1 cellular context compared by ENCODE assay signal in the genomic region with DNA sequence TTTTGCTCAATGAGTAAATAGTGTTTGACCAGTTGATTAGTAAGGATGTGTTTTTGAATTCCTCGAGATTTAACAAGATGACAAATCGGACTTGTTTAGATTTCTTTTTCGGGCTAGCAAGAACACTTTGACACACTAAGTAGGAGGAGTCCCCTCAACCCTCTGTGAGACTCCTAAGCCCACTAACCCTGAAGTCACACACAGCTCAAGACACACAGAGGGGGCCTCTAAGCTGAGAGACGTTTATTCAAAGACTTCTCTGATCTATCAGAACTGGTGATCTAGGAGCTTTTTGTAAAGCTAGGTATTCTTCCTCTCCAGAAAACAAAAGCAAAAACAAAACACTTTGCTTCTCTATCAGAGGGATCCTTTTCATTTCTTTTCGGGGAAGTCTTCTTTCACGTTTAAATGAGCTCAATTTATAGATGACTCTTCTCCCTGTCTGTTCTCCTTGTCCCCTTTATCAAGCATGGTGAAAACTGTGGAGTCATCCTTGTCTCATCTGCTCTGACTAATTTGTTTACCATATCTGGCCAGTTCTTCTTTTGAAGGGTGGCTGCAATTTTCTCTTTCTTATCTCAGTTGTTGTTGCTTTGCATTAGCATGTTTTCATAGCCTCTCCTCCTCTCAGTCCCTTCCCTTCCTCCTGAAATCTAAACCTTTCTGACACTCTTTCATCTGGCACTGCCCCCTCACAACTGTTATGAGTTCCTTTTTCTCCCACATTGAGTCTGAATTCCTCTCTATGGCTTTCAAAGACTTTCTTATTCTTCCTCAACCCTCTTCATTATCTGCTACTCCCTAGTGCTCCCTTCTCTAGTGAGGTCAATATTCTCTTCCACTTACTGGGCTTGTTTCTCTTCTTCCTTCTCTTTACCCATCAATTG.
TF ChIP-seq lines count a peak whose summit lies in the region.

No MANE protein-coding gene starts in this region.

TF ChIP-seq in K562, 482 proteins besides CTCF, POLR2A, EP300 and RAD21 (continued from another document and continues in another):
- TF ChIP-seq SMAD3 (CRISPR knock-in tag; conservative IDR thresholded peaks at IDR 0.05) = peak; percentile 48; the same call in 1 of the 2 replicates
- TF ChIP-seq SMARCE1 (IDR thresholded peaks at IDR 0.05) = peak; percentile 99
- peak; percentile 38; the same call in 1 of the 2 replicates for TF ChIP-seq RNF2 (IDR thresholded peaks at IDR 0.05)
- 0 out of 2 replicates have a peak, but pooled peaks have one; percentile 77 for TF ChIP-seq NFRKB (IDR thresholded peaks at IDR 0.05; ENCODE audit: low read depth)
- peak; percentile 55 for TF ChIP-seq FOS (IDR thresholded peaks at IDR 0.05; ENCODE audit: extremely low read depth, insufficient read length)
- no peak for TF ChIP-seq SIX5 (IDR thresholded peaks at IDR 0.05; ENCODE audit: borderline replicate concordance in 1 of 2, insufficient read depth in 1 of 2, low read depth in 1 of 2, low read length in 2 of 2)
- TF ChIP-seq ATF6 (CRISPR knock-in tag; IDR thresholded peaks at IDR 0.05) = no peak
- peak; percentile 96 for TF ChIP-seq MAFK (IDR thresholded peaks at IDR 0.05; ENCODE audit: low read length)
- peak; percentile 50 for TF ChIP-seq EGR1 (conservative IDR thresholded peaks at IDR 0.05)
- TF ChIP-seq RBFOX2 (IDR thresholded peaks at IDR 0.05; ENCODE audit: low read depth, low read length) = peak; percentile 42; the same call in 1 of the 2 replicates
- TF ChIP-seq GATAD2A (IDR thresholded peaks at IDR 0.05) = peak; percentile 84
- TF ChIP-seq DACH1 (IDR thresholded peaks at IDR 0.05; ENCODE audit: partially characterized antibody) = peak; percentile 83
- TF ChIP-seq HDAC3 (IDR thresholded peaks at IDR 0.05; ENCODE audit: borderline replicate concordance, partially characterized antibody) = peak; percentile 60
- peak; percentile 79 for TF ChIP-seq EP400 (IDR thresholded peaks at IDR 0.05)
- peak; percentile 15; the same call in 1 of the 2 replicates for TF ChIP-seq CREB3L1 (IDR thresholded peaks at IDR 0.05; ENCODE audit: borderline replicate concordance, low read depth)
- TF ChIP-seq, protein P1, sequence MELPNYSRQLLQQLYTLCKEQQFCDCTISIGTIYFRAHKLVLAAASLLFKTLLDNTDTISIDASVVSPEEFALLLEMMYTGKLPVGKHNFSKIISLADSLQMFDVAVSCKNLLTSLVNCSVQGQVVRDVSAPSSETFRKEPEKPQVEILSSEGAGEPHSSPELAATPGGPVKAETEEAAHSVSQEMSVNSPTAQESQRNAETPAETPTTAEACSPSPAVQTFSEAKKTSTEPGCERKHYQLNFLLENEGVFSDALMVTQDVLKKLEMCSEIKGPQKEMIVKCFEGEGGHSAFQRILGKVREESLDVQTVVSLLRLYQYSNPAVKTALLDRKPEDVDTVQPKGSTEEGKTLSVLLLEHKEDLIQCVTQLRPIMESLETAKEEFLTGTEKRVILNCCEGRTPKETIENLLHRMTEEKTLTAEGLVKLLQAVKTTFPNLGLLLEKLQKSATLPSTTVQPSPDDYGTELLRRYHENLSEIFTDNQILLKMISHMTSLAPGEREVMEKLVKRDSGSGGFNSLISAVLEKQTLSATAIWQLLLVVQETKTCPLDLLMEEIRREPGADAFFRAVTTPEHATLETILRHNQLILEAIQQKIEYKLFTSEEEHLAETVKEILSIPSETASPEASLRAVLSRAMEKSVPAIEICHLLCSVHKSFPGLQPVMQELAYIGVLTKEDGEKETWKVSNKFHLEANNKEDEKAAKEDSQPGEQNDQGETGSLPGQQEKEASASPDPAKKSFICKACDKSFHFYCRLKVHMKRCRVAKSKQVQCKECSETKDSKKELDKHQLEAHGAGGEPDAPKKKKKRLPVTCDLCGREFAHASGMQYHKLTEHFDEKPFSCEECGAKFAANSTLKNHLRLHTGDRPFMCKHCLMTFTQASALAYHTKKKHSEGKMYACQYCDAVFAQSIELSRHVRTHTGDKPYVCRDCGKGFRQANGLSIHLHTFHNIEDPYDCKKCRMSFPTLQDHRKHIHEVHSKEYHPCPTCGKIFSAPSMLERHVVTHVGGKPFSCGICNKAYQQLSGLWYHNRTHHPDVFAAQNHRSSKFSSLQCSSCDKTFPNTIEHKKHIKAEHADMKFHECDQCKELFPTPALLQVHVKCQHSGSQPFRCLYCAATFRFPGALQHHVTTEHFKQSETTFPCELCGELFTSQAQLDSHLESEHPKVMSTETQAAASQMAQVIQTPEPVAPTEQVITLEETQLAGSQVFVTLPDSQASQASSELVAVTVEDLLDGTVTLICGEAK (IDR thresholded peaks at IDR 0.05) = peak; percentile 65
- TF ChIP-seq, protein P1 (CRISPR knock-in tag; IDR thresholded peaks at IDR 0.05) = no peak
- TF ChIP-seq, protein P2, sequence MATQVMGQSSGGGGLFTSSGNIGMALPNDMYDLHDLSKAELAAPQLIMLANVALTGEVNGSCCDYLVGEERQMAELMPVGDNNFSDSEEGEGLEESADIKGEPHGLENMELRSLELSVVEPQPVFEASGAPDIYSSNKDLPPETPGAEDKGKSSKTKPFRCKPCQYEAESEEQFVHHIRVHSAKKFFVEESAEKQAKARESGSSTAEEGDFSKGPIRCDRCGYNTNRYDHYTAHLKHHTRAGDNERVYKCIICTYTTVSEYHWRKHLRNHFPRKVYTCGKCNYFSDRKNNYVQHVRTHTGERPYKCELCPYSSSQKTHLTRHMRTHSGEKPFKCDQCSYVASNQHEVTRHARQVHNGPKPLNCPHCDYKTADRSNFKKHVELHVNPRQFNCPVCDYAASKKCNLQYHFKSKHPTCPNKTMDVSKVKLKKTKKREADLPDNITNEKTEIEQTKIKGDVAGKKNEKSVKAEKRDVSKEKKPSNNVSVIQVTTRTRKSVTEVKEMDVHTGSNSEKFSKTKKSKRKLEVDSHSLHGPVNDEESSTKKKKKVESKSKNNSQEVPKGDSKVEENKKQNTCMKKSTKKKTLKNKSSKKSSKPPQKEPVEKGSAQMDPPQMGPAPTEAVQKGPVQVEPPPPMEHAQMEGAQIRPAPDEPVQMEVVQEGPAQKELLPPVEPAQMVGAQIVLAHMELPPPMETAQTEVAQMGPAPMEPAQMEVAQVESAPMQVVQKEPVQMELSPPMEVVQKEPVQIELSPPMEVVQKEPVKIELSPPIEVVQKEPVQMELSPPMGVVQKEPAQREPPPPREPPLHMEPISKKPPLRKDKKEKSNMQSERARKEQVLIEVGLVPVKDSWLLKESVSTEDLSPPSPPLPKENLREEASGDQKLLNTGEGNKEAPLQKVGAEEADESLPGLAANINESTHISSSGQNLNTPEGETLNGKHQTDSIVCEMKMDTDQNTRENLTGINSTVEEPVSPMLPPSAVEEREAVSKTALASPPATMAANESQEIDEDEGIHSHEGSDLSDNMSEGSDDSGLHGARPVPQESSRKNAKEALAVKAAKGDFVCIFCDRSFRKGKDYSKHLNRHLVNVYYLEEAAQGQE (CRISPR knock-in tag; IDR thresholded peaks at IDR 0.05; ENCODE audit: low read depth) = no peak
- peak; percentile 95 for TF ChIP-seq ELF4 (CRISPR knock-in tag; IDR thresholded peaks at IDR 0.05)
- TF ChIP-seq NFATC3 (IDR thresholded peaks at IDR 0.05) = 0 out of 2 replicates have a peak, but pooled peaks have one; percentile 67
- peak; percentile 95 for TF ChIP-seq FOSL1 (tag; conservative IDR thresholded peaks at IDR 0.05)
- TF ChIP-seq XRCC4 (IDR thresholded peaks at IDR 0.05; ENCODE audit: extremely low read depth, insufficient read depth, insufficient read length) = no peak
- TF ChIP-seq U2AF2 (optimal IDR thresholded peaks at IDR 0.05; ENCODE audit: low read depth, low read length) = no peak
- TF ChIP-seq TRIM24 (IDR thresholded peaks at IDR 0.05) = peak; percentile 85 to 92
- TF ChIP-seq, protein P3, sequence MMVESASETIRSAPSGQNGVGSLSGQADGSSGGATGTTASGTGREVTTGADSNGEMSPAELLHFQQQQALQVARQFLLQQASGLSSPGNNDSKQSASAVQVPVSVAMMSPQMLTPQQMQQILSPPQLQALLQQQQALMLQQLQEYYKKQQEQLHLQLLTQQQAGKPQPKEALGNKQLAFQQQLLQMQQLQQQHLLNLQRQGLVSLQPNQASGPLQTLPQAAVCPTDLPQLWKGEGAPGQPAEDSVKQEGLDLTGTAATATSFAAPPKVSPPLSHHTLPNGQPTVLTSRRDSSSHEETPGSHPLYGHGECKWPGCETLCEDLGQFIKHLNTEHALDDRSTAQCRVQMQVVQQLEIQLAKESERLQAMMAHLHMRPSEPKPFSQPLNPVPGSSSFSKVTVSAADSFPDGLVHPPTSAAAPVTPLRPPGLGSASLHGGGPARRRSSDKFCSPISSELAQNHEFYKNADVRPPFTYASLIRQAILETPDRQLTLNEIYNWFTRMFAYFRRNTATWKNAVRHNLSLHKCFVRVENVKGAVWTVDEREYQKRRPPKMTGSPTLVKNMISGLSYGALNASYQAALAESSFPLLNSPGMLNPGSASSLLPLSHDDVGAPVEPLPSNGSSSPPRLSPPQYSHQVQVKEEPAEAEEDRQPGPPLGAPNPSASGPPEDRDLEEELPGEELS (CRISPR knock-in tag; IDR thresholded peaks at IDR 0.05; ENCODE audit: borderline replicate concordance) = 0 out of 2 replicates have a peak, but pooled peaks have one; percentile 45
- TF ChIP-seq FOXM1 (IDR thresholded peaks at IDR 0.05; ENCODE audit: low read depth) = peak; percentile 62; the same call in 1 of the 2 replicates
- TF ChIP-seq FOXM1 (CRISPR knock-in tag; IDR thresholded peaks at IDR 0.05; ENCODE audit: low read depth) = no peak
- no peak for TF ChIP-seq ATF1 (CRISPR knock-in tag; IDR thresholded peaks at IDR 0.05)
- peak; percentile 53 for TF ChIP-seq ATF1 (tag; IDR thresholded peaks at IDR 0.05)
- peak; percentile 86; the same call in 1 of the 2 replicates for TF ChIP-seq TCF7 (IDR thresholded peaks at IDR 0.05; ENCODE audit: borderline replicate concordance)
- peak; percentile 24 for TF ChIP-seq HMGN3 (IDR thresholded peaks at IDR 0.05; ENCODE audit: borderline replicate concordance, extremely low read depth, insufficient read length, low read depth, low read length)
- TF ChIP-seq ELF1 (tag; IDR thresholded peaks at IDR 0.05) = 0 out of 2 replicates have a peak, but pooled peaks have one; percentile 32
- TF ChIP-seq ZNF79 (CRISPR knock-in tag; IDR thresholded peaks at IDR 0.05; ENCODE audit: low read depth) = no peak
- peak; percentile 58; the same call in 1 of the 2 replicates for TF ChIP-seq ZBTB9 (CRISPR knock-in tag; IDR thresholded peaks at IDR 0.05)
- TF ChIP-seq MTF1 (CRISPR knock-in tag; IDR thresholded peaks at IDR 0.05; ENCODE audit: borderline replicate concordance) = no peak
- peak; percentile 78; the same call in 1 of the 2 replicates for TF ChIP-seq ZNF263 (CRISPR knock-in tag; IDR thresholded peaks at IDR 0.05; ENCODE audit: borderline replicate concordance)
- TF ChIP-seq BRD9 (IDR thresholded peaks at IDR 0.05; ENCODE audit: low read depth, partially characterized antibody) = peak; percentile 90
- peak; percentile 72 for TF ChIP-seq MTA2 (IDR thresholded peaks at IDR 0.05; ENCODE audit: low read depth)
